In genomic region chr20:7695622-7696021, GRCh38 we compare ENCODE assay signal across 22 cellular contexts.
DNase-seq lines count a peak whose midpoint lies in the region; ATAC-seq, FAIRE-seq and TF ChIP-seq lines count a peak whose summit lies in the region.
"Had no signal": no experiment of that assay in that cellular context is flagged by ENCODE, and none has a peak within 500 bp of the region (broad histone marks: within the 10 kb centered on the region; RNA-seq: fewer than 3 reads in every experiment).

No MANE protein-coding gene starts in this region.

- H3K27me3 ChIP-seq in right cardiac atrium (ENCODE audit: control insufficient read depth, insufficient read depth): no peaks in the 10 kb centered on the region
- H3K27me3 ChIP-seq: BLaER1 treated with 17β-estradiol and CSF1 and Interleukin-3, amounts not matched to agents 10 nM and 100 nM; esophagus muscularis mucosa; testis had no signal

- H3K4me3 ChIP-seq in fibroblast of mammary gland (ENCODE audit: control insufficient read depth, low read depth, low read length): no peak overlapping the region
- H3K4me3 ChIP-seq in right cardiac atrium (ENCODE audit: low read length): no peak overlapping the region
- H3K4me3 ChIP-seq: BLaER1 treated with 17β-estradiol and CSF1 and Interleukin-3, amounts not matched to agents 10 nM and 100 nM; esophagus muscularis mucosa; left ventricle myocardium inferior; testis had no signal

- no peaks in the 10 kb centered on the region for H3K4me1 ChIP-seq in right cardiac atrium (ENCODE audit: control insufficient read depth, insufficient read depth, low read length)
- H3K4me1 ChIP-seq: BLaER1 treated with 17β-estradiol and CSF1 and Interleukin-3, amounts not matched to agents 10 nM and 100 nM; esophagus muscularis mucosa; left ventricle myocardium inferior; testis had no signal

- no peaks in the 10 kb centered on the region for H3K9me3 ChIP-seq in right cardiac atrium (ENCODE audit: control insufficient read depth, low read length)
- H3K9me3 ChIP-seq: esophagus muscularis mucosa, left ventricle myocardium inferior, SK-N-SH, testis had no signal

- no peak for TF ChIP-seq CTCF in fibroblast of mammary gland (conservative IDR thresholded peaks at IDR 0.05; ENCODE audit: control insufficient read depth, insufficient read depth, low read depth, low read length)

- ATAC-seq in right cardiac atrium (no peak), GM21529 (IDR thresholded peaks at IDR 0.05; ENCODE audit: unreplicated experiment) (no peak)

- DNase-seq in Caki2 (ENCODE audit: low read depth): peak; percentile 52
- peak; percentile 86 for DNase-seq in RCC 7860 (ENCODE audit: low spot score)
- peak; percentile 39 for DNase-seq in fibroblast of mammary gland (ENCODE audit: low read depth)
- DNase-seq in renal cortical epithelial cell (ENCODE audit: low read depth): peak; percentile 95
- no peak for DNase-seq in globus pallidus (ENCODE audit: low spot score)
- no peak for DNase-seq in activated CD4-positive, alpha-beta T cell treated with anti-CD3 and anti-CD28 coated beads, Interleukin-2, amount 50 U/mL, for 1 hour
- DNase-seq in right cardiac atrium: no peak
- DNase-seq: activated CD4-positive, alpha-beta T cell treated with anti-CD3 and anti-CD28 coated beads, Interleukin-2, amount 10 ng/mL, durations not matched to agents 7 days and 5 days; activated naive CD4-positive, alpha-beta T cell; dermis blood vessel endothelial cell; GOT3; left ventricle myocardium inferior; NCI-H1105 treated with DMSO at 0.1 percent for 48 hours; NCI-H69; occipital lobe; SK-N-SH; testis had no signal

- peak; percentile 82 for FAIRE-seq in RCC 7860 (lab: Jason Lieb, UNC)
- FAIRE-seq: TTC549 had no signal

- intact Hi-C loops in right cardiac atrium (cut with DNase I): no loop called here

- no peak overlapping the region for H3K27ac ChIP-seq in right cardiac atrium (ENCODE audit: low read length)
- H3K27ac ChIP-seq: BLaER1 treated with 17β-estradiol and CSF1 and Interleukin-3, amounts not matched to agents 10 nM and 100 nM; esophagus muscularis mucosa; KMS-11; left ventricle myocardium inferior; testis had no signal

- in situ Hi-C loops in Caki2 (cut with HindIII; ENCODE audit: low pct_unique_long_range_greater_than_20kb, low sequenced_read_pairs): no loop called here

Comparison
In these comparisons a context has a peak if more than half of its experiments do, and no peak if none do; other contexts are left out.
1. DNase-seq: peak in Caki2 (single experiment), RCC 7860 (single experiment), fibroblast of mammary gland (single experiment) and renal cortical epithelial cell (single experiment); none in globus pallidus (single experiment), activated CD4-positive, alpha-beta T cell treated with anti-CD3 and anti-CD28 coated beads, Interleukin-2, amount 50 U/mL, for 1 hour (single experiment) and right cardiac atrium (0 of 3).